1 cellular context compared by ENCODE assay signal in the genomic region with DNA sequence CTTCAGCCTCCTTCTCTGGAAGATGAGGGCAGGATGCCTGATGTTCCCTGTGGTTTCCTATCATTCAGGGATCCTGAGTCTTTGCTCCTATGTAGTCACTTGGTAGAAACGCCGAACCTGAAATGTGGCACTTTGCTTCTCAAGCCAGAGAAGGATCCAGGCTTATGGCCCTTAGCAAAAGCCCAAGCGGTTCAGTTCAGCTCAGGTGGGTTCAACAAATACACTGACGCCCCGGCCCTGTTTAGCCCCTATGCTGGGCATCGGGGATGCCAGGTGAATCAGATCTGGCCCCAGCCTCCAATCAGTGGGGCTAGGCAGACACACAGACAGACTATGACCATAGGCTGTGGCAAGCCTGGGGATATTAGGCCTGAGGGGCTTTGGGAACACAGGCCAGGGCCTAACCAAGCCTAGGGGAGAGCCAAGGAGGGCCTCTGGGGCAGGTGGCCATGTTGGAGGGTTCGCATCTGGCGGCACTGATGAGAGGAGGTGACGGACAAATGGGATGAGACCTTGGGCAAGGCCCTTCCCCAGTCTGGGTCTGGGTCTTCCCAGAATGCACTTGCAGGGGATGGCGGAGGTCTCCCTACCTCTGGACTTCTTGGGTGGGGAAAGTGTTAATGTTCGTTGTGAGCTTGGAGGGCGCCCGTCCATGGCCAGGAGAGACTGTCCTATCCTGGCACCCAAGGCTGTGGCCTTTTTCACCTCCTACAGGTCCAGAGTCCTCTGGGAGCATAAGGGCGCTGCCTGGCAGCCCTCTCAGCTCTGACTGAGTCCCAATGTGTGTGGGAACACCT.
TF ChIP-seq lines count a peak whose summit lies in the region.

No MANE protein-coding gene starts in this region.

TF ChIP-seq in HepG2, 621 proteins besides CTCF, POLR2A, EP300 and RAD21 (continued from another document and continues in another):
- TF ChIP-seq, protein P1, sequence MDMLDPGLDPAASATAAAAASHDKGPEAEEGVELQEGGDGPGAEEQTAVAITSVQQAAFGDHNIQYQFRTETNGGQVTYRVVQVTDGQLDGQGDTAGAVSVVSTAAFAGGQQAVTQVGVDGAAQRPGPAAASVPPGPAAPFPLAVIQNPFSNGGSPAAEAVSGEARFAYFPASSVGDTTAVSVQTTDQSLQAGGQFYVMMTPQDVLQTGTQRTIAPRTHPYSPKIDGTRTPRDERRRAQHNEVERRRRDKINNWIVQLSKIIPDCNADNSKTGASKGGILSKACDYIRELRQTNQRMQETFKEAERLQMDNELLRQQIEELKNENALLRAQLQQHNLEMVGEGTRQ (IDR thresholded peaks at IDR 0.05; ENCODE audit: low read depth, low read length): no peak
- TF ChIP-seq, protein P1 (CRISPR knock-in tag; IDR thresholded peaks at IDR 0.05; ENCODE audit: borderline replicate concordance): no peak
- TF ChIP-seq NBN (conservative IDR thresholded peaks at IDR 0.05): no peak
- TF ChIP-seq, protein P2, sequence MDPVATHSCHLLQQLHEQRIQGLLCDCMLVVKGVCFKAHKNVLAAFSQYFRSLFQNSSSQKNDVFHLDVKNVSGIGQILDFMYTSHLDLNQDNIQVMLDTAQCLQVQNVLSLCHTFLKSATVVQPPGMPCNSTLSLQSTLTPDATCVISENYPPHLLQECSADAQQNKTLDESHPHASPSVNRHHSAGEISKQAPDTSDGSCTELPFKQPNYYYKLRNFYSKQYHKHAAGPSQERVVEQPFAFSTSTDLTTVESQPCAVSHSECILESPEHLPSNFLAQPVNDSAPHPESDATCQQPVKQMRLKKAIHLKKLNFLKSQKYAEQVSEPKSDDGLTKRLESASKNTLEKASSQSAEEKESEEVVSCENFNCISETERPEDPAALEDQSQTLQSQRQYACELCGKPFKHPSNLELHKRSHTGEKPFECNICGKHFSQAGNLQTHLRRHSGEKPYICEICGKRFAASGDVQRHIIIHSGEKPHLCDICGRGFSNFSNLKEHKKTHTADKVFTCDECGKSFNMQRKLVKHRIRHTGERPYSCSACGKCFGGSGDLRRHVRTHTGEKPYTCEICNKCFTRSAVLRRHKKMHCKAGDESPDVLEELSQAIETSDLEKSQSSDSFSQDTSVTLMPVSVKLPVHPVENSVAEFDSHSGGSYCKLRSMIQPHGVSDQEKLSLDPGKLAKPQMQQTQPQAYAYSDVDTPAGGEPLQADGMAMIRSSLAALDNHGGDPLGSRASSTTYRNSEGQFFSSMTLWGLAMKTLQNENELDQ (CRISPR knock-in tag; IDR thresholded peaks at IDR 0.05; ENCODE audit: borderline replicate concordance): no peak
- no peak for TF ChIP-seq ATF7-NPFF (CRISPR knock-in tag; IDR thresholded peaks at IDR 0.05; ENCODE audit: low read depth)
- no peak for TF ChIP-seq ZNF224 (CRISPR knock-in tag; IDR thresholded peaks at IDR 0.05)
- TF ChIP-seq NONO (IDR thresholded peaks at IDR 0.05): no peak
- TF ChIP-seq NONO (CRISPR knock-in tag; conservative IDR thresholded peaks at IDR 0.05): no peak
- TF ChIP-seq, protein P3, sequence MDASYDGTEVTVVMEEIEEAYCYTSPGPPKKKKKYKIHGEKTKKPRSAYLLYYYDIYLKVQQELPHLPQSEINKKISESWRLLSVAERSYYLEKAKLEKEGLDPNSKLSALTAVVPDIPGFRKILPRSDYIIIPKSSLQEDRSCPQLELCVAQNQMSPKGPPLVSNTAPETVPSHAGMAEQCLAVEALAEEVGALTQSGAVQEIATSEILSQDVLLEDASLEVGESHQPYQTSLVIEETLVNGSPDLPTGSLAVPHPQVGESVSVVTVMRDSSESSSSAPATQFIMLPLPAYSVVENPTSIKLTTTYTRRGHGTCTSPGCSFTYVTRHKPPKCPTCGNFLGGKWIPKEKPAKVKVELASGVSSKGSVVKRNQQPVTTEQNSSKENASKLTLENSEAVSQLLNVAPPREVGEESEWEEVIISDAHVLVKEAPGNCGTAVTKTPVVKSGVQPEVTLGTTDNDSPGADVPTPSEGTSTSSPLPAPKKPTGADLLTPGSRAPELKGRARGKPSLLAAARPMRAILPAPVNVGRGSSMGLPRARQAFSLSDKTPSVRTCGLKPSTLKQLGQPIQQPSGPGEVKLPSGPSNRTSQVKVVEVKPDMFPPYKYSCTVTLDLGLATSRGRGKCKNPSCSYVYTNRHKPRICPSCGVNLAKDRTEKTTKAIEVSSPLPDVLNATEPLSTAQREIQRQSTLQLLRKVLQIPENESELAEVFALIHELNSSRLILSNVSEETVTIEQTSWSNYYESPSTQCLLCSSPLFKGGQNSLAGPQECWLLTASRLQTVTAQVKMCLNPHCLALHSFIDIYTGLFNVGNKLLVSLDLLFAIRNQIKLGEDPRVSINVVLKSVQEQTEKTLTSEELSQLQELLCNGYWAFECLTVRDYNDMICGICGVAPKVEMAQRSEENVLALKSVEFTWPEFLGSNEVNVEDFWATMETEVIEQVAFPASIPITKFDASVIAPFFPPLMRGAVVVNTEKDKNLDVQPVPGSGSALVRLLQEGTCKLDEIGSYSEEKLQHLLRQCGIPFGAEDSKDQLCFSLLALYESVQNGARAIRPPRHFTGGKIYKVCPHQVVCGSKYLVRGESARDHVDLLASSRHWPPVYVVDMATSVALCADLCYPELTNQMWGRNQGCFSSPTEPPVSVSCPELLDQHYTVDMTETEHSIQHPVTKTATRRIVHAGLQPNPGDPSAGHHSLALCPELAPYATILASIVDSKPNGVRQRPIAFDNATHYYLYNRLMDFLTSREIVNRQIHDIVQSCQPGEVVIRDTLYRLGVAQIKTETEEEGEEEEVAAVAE (CRISPR knock-in tag; IDR thresholded peaks at IDR 0.05; ENCODE audit: borderline replicate concordance): no peak
- TF ChIP-seq SCMH1 (CRISPR knock-in tag; IDR thresholded peaks at IDR 0.05; ENCODE audit: borderline replicate concordance): no peak
- TF ChIP-seq TOE1 (CRISPR knock-in tag; IDR thresholded peaks at IDR 0.05): no peak
- TF ChIP-seq POLR2AphosphoS2 (IDR thresholded peaks at IDR 0.05; ENCODE audit: low read depth, low read length): no peak
- TF ChIP-seq MEF2D (CRISPR knock-in tag; IDR thresholded peaks at IDR 0.05): no peak
- no peak for TF ChIP-seq ZNF205 (CRISPR knock-in tag; IDR thresholded peaks at IDR 0.05)
- 0 out of 2 replicates have a peak, but pooled peaks have one; percentile 34 for TF ChIP-seq MTA1 (CRISPR knock-in tag; IDR thresholded peaks at IDR 0.05; ENCODE audit: borderline replicate concordance)
- no peak for TF ChIP-seq CBX1 (IDR thresholded peaks at IDR 0.05; ENCODE audit: low read depth)
- peak; percentile 35; the same call in 1 of the 2 replicates for TF ChIP-seq ZNF274 (CRISPR knock-in tag; IDR thresholded peaks at IDR 0.05)
- TF ChIP-seq ZNF567 (CRISPR knock-in tag; IDR thresholded peaks at IDR 0.05; ENCODE audit: borderline replicate concordance): 0 out of 2 replicates have a peak, but pooled peaks have one; percentile 29
- TF ChIP-seq, protein P4, sequence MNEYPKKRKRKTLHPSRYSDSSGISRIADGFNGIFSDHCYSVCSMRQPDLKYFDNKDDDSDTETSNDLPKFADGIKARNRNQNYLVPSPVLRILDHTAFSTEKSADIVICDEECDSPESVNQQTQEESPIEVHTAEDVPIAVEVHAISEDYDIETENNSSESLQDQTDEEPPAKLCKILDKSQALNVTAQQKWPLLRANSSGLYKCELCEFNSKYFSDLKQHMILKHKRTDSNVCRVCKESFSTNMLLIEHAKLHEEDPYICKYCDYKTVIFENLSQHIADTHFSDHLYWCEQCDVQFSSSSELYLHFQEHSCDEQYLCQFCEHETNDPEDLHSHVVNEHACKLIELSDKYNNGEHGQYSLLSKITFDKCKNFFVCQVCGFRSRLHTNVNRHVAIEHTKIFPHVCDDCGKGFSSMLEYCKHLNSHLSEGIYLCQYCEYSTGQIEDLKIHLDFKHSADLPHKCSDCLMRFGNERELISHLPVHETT (CRISPR knock-in tag; conservative IDR thresholded peaks at IDR 0.05): no peak
- TF ChIP-seq PLRG1 (conservative IDR thresholded peaks at IDR 0.05): no peak
- TF ChIP-seq ZFP36 (IDR thresholded peaks at IDR 0.05; ENCODE audit: borderline replicate concordance, low read depth, low read length, partially characterized antibody): no peak
- TF ChIP-seq HOXA7 (CRISPR knock-in tag; IDR thresholded peaks at IDR 0.05): no peak
- no peak for TF ChIP-seq ZBTB3 (CRISPR knock-in tag; IDR thresholded peaks at IDR 0.05; ENCODE audit: borderline replicate concordance, low read depth)
- no peak for TF ChIP-seq ZNF256 (CRISPR knock-in tag; conservative IDR thresholded peaks at IDR 0.05)
- TF ChIP-seq SALL1 (CRISPR knock-in tag; IDR thresholded peaks at IDR 0.05): peak; percentile 22; the same call in 1 of the 2 replicates
- TF ChIP-seq, protein P5, sequence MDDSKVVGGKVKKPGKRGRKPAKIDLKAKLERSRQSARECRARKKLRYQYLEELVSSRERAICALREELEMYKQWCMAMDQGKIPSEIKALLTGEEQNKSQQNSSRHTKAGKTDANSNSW (CRISPR knock-in tag; IDR thresholded peaks at IDR 0.05; ENCODE audit: borderline replicate concordance): no peak
- TF ChIP-seq, protein P6, sequence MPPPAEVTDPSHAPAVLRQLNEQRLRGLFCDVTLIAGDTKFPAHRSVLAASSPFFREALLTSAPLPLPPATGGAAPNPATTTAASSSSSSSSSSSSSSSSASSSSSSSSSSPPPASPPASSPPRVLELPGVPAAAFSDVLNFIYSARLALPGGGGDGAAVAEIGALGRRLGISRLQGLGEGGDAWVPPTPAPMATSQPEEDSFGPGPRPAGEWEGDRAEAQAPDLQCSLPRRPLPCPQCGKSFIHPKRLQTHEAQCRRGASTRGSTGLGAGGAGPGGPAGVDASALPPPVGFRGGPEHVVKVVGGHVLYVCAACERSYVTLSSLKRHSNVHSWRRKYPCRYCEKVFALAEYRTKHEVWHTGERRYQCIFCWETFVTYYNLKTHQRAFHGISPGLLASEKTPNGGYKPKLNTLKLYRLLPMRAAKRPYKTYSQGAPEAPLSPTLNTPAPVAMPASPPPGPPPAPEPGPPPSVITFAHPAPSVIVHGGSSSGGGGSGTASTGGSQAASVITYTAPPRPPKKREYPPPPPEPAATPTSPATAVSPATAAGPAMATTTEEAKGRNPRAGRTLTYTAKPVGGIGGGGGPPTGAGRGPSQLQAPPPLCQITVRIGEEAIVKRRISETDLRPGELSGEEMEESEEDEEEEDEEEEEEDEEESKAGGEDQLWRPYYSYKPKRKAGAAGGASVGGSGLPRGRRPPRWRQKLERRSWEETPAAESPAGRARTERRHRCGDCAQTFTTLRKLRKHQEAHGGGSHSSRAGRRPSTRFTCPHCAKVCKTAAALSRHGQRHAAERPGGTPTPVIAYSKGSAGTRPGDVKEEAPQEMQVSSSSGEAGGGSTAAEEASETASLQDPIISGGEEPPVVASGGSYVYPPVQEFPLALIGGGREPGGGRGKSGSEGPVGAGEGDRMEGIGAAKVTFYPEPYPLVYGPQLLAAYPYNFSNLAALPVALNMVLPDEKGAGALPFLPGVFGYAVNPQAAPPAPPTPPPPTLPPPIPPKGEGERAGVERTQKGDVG (CRISPR knock-in tag; IDR thresholded peaks at IDR 0.05; ENCODE audit: borderline replicate concordance): peak; percentile 66; the same call in 1 of the 2 replicates
- TF ChIP-seq NRL (CRISPR knock-in tag; IDR thresholded peaks at IDR 0.05; ENCODE audit: borderline replicate concordance): peak; percentile 35; the same call in 1 of the 2 replicates
- TF ChIP-seq, protein P7, sequence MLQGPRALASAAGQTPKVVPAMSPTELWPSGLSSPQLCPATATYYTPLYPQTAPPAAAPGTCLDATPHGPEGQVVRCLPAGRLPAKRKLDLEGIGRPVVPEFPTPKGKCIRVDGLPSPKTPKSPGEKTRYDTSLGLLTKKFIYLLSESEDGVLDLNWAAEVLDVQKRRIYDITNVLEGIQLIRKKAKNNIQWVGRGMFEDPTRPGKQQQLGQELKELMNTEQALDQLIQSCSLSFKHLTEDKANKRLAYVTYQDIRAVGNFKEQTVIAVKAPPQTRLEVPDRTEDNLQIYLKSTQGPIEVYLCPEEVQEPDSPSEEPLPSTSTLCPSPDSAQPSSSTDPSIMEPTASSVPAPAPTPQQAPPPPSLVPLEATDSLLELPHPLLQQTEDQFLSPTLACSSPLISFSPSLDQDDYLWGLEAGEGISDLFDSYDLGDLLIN (CRISPR knock-in tag; IDR thresholded peaks at IDR 0.05; ENCODE audit: borderline replicate concordance): no peak
- no peak for TF ChIP-seq TGIF2 (CRISPR knock-in tag; IDR thresholded peaks at IDR 0.05)
- no peak for TF ChIP-seq MATR3 (CRISPR knock-in tag; IDR thresholded peaks at IDR 0.05)
- TF ChIP-seq ZNF776 (CRISPR knock-in tag; IDR thresholded peaks at IDR 0.05): 0 out of 2 replicates have a peak, but pooled peaks have one; percentile 58
- TF ChIP-seq, protein P8, sequence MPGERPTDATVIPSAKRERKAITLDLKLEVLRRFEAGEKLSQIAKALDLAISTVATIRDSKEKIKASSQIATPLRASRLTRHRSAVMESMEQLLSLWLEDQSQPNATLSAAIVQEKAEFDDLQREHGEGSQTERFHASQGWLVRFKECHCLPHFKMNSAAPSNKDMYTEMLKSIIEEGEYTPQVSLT (CRISPR knock-in tag; IDR thresholded peaks at IDR 0.05; ENCODE audit: borderline replicate concordance, low read depth): no peak
- TF ChIP-seq ZFP62 (CRISPR knock-in tag; IDR thresholded peaks at IDR 0.05): no peak
- TF ChIP-seq, protein P9, sequence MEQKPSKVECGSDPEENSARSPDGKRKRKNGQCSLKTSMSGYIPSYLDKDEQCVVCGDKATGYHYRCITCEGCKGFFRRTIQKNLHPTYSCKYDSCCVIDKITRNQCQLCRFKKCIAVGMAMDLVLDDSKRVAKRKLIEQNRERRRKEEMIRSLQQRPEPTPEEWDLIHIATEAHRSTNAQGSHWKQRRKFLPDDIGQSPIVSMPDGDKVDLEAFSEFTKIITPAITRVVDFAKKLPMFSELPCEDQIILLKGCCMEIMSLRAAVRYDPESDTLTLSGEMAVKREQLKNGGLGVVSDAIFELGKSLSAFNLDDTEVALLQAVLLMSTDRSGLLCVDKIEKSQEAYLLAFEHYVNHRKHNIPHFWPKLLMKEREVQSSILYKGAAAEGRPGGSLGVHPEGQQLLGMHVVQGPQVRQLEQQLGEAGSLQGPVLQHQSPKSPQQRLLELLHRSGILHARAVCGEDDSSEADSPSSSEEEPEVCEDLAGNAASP (CRISPR knock-in tag; IDR thresholded peaks at IDR 0.05; ENCODE audit: borderline replicate concordance): no peak
- no peak for TF ChIP-seq ZNF232 (CRISPR knock-in tag; IDR thresholded peaks at IDR 0.05; ENCODE audit: borderline replicate concordance)
- TF ChIP-seq RARG (CRISPR knock-in tag; IDR thresholded peaks at IDR 0.05; ENCODE audit: low read depth): no peak
- TF ChIP-seq RBAK (CRISPR knock-in tag; IDR thresholded peaks at IDR 0.05): no peak
- TF ChIP-seq CENPT (CRISPR knock-in tag; IDR thresholded peaks at IDR 0.05; ENCODE audit: low read depth): 0 out of 2 replicates have a peak, but pooled peaks have one; percentile 49
- no peak for TF ChIP-seq ZNF547 (CRISPR knock-in tag; IDR thresholded peaks at IDR 0.05)
- TF ChIP-seq CAMTA2 (CRISPR knock-in tag; IDR thresholded peaks at IDR 0.05; ENCODE audit: borderline replicate concordance): 0 out of 2 replicates have a peak, but pooled peaks have one; percentile 48
- no peak for TF ChIP-seq HNRNPUL1 (IDR thresholded peaks at IDR 0.05; ENCODE audit: low read depth, low read length)
- TF ChIP-seq ZNF883 (CRISPR knock-in tag; IDR thresholded peaks at IDR 0.05; ENCODE audit: not compliant biosample characterization): no peak
- TF ChIP-seq HNF4G (IDR thresholded peaks at IDR 0.05; ENCODE audit: borderline replicate concordance, low read depth, low read length): 0 out of 2 replicates have a peak, but pooled peaks have one; percentile 7
- no peak for TF ChIP-seq HNF4G (CRISPR knock-in tag; IDR thresholded peaks at IDR 0.05; ENCODE audit: borderline replicate concordance, low read depth)
- no peak for TF ChIP-seq TEAD3 (CRISPR knock-in tag; optimal IDR thresholded peaks at IDR 0.05; ENCODE audit: borderline replicate concordance)
